In genomic region chr16:51153275-51153991, GRCh38 we compare ENCODE assay signal across 11 cellular contexts. TPM values are rescaled to one million over a fixed set of nuclear protein-coding genes. Genes with fewer than 3 reads are reported as not detected.
DNase-seq lines count a peak whose midpoint lies in the region; ATAC-seq, FAIRE-seq and TF ChIP-seq lines count a peak whose summit lies in the region.
"Had no signal": no experiment of that assay in that cellular context is flagged by ENCODE, and none has a peak within 500 bp of the region (broad histone marks: within the 10 kb centered on the region; RNA-seq: fewer than 3 reads in every experiment).

No MANE protein-coding gene starts in this region.

- peak overlapping the region; percentile 66 for H3K4me3 Mint-ChIP-seq in mesothelial cell of epicardium

- H3K36me3 ChIP-seq in heart left ventricle: no peaks in the 10 kb centered on the region

- H3K4me3 ChIP-seq in right cardiac atrium (ENCODE audit: low read length): peak overlapping the region; percentile 69
- peak overlapping the region in 3 of 12 donors; percentile 56 to 62 (median 62) for H3K4me3 ChIP-seq in heart left ventricle
- H3K4me3 ChIP-seq in dorsolateral prefrontal cortex: peak overlapping the region; percentile 45 to 97 (median 79)

- no peak for DNase-seq in right cardiac atrium
- DNase-seq in heart left ventricle: no peak
- peak in 1 of 10 donors; percentile 54 for DNase-seq in dorsolateral prefrontal cortex
- no peak for DNase-seq in mesothelial cell of epicardium (ENCODE audit: low spot score in 2 of 2, unreplicated experiment in 2 of 2)
- DNase-seq in GM12892 (ENCODE audit: insufficient read length): no peak
- no peak for DNase-seq in putamen (ENCODE audit: low spot score)
- DNase-seq: small intestine, testis had no signal

- H3K9me3 ChIP-seq in right cardiac atrium (ENCODE audit: control insufficient read depth, low read length) (no peaks in the 10 kb centered on the region), heart left ventricle (no peaks in the 10 kb centered on the region)
- H3K9me3 ChIP-seq: testis had no signal

- TF ChIP-seq CTCF in heart left ventricle (IDR thresholded peaks at IDR 0.05) (no peak), dorsolateral prefrontal cortex (IDR thresholded peaks at IDR 0.05 in 54 of 56, conservative IDR thresholded peaks at IDR 0.05 in 2 of 56; ENCODE audit: low read depth in 1 of 56, partially characterized antibody in 56 of 56) (peak in 1 of 56 donors; percentile 3), mesothelial cell of epicardium (IDR thresholded peaks at IDR 0.05; ENCODE audit: unreplicated experiment) (no peak)

- no peak for TF ChIP-seq POLR2A in heart left ventricle (IDR thresholded peaks at IDR 0.05)
- TF ChIP-seq POLR2A in GM12892 (IDR thresholded peaks at IDR 0.05; ENCODE audit: low read depth, low read length): no peak

- no peaks in the 10 kb centered on the region for H3K9me3 Mint-ChIP-seq in mesothelial cell of epicardium

- no peak for FAIRE-seq in GM12892 (lab: Jason Lieb, UNC)
- FAIRE-seq: small intestine had no signal

- WGBS in right cardiac atrium: 12% methylated on average over 39 of the region's 39 CpGs
- 4 to 7% (median 6%) methylated on average over 36 to 39 of the region's 39 CpGs for WGBS in heart left ventricle, 4 donors

- ATAC-seq in right cardiac atrium: no peak
- ATAC-seq in heart left ventricle: no peak
- ATAC-seq in HG03565 (IDR thresholded peaks at IDR 0.05; ENCODE audit: unreplicated experiment): no peak
- no peak for ATAC-seq in HG02623 (IDR thresholded peaks at IDR 0.05; ENCODE audit: unreplicated experiment)

- H3K27me3 ChIP-seq in right cardiac atrium (ENCODE audit: control insufficient read depth, insufficient read depth) (peaks cover 4% of the 10 kb centered on the region), heart left ventricle (peaks cover 52 to 99% (median 96%) of the 10 kb centered on the region in 9 donors), dorsolateral prefrontal cortex (peaks cover 0 to 92% (median 48%) of the 10 kb centered on the region in 45 donors)
- H3K27me3 ChIP-seq: testis had no signal

- no peak overlapping the region for H3K27ac Mint-ChIP-seq in mesothelial cell of epicardium

- H3K27ac ChIP-seq in right cardiac atrium (ENCODE audit: low read length): no peak overlapping the region
- H3K27ac ChIP-seq in heart left ventricle: no peak overlapping the region
- H3K27ac ChIP-seq in dorsolateral prefrontal cortex: peak overlapping the region in 58 of 59 donors; percentile 79 to 99 (median 98)
- H3K27ac ChIP-seq: RWPE1, testis had no signal

- intact Hi-C loops in right cardiac atrium (cut with DNase I) (no loop called here), heart left ventricle (cut with DNase I) (no loop called here), dorsolateral prefrontal cortex (cut with DNase I) (loop anchor here (2.0 to 5.0 kb wide), 7 partner anchors 85 to 824 kb away; no protein-coding TSS in a partner anchor)

- H3K4me1 ChIP-seq in right cardiac atrium (ENCODE audit: control insufficient read depth, insufficient read depth, low read length): peaks cover 2% of the 10 kb centered on the region
- peaks cover 0 to 51% (median 18%) of the 10 kb centered on the region in 12 donors for H3K4me1 ChIP-seq in heart left ventricle

- H3K4me1 Mint-ChIP-seq in mesothelial cell of epicardium: peaks cover 28% of the 10 kb centered on the region

- peaks cover 89% of the 10 kb centered on the region for H3K27me3 Mint-ChIP-seq in mesothelial cell of epicardium (ENCODE audit: low read depth)

- H3K36me3 Mint-ChIP-seq in mesothelial cell of epicardium: no peaks in the 10 kb centered on the region

RNA-seq across cellular contexts. Expression of gene SALL1, which starts 2.4 kb away (rescaled TPM):
- total RNA-seq in right cardiac atrium: 1 to 10 TPM; 3.6 to 8.4 (median 6.5) TPM
- 0.45 TPM for polyA plus RNA-seq in right cardiac atrium
- under 1 TPM in 5 of 9 donors, not detected in 4; 0.05 to 0.75 (median 0.13) TPM for total RNA-seq in heart left ventricle
- under 1 TPM; 0.08 TPM for polyA plus RNA-seq in heart left ventricle
- 10 to 100 TPM; 18.0 to 84.0 (median 32.7) TPM for total RNA-seq in dorsolateral prefrontal cortex
- total RNA-seq in mesothelial cell of epicardium: 0.32 to 1.1 TPM (median 0.33 TPM) in 3 replicates
- polyA plus RNA-seq in GM12892 (2012; ENCODE audit: missing spikeins): not detected

Comparison
In these comparisons a context has a peak if more than half of its experiments do, and no peak if none do; other contexts are left out.
1. H3K27ac ChIP-seq: peak in dorsolateral prefrontal cortex (58 of 59); none in right cardiac atrium (single experiment) and heart left ventricle (0 of 12).
2. intact Hi-C loops: an anchor here in dorsolateral prefrontal cortex (2.0 to 5.0 kb wide); none called in right cardiac atrium and heart left ventricle.